ENCODE assay signal across 5 cellular contexts in the genomic region with DNA sequence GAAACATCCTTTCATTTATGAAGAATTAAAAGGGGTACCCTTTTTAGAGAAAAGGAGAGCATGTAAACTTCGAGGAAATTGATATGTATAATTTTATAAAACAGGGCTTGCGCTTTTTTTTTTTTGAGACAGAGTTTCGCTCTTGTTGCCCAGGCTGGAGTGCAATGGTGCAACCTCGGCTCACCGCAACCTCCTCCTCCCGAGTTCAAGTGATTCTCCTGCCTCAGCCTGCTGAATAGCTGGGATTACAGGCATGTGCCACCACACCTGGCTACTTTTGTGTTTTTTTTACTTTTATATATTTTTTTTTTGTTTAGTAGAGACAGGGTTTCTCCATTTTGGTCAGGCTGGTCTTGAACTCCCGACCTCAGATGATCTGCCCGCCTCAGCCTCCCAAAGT. TPM values are rescaled to one million over a fixed set of nuclear protein-coding genes. Genes with fewer than 3 reads are reported as not detected.
"Had no signal": no experiment of that assay in that cellular context is flagged by ENCODE, and none has a peak within 500 bp of the region (broad histone marks: within the 10 kb centered on the region; RNA-seq: fewer than 3 reads in every experiment).

No MANE protein-coding gene starts in this region.

RNA-seq across cellular contexts. Expression of a gene that starts 40.8 kb away (rescaled TPM):
- total RNA-seq: HT1080, IMR-90, K562 had no signal
- polyA plus RNA-seq: HepG2, IgD-negative memory B cell, IMR-90, K562 had no signal
